ENCODE assay signal across 1 cellular context in the genomic region with DNA sequence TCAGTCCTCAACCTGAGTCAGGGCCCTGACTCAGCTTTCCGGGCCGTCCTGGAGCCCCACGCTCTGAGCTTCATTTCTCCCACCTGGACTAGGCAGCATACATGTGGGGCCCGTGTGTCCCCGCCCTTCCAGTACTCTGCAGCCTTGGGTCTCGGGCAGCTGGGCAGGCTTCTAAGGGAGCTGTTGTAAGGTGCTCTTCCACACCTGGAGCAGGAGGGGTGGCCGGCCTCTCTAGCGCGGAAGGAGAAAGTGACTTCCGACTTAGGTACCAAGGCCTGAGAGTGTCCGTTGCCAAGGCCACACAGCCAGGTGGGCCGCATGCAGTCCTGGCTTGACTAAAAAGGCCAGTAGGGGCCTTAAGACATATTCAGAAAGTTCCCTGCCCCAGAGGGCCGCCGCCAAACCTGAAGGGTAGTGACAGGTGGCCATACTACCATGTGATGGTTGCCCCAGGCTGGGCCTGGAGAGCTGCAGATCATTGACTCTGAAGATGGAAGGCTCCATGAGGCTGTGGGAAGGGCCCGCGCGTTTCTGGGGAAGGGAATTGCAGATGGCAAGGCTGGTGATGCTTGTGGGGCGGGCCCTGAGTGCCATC.
TF ChIP-seq lines count a peak whose summit lies in the region.

No MANE protein-coding gene starts in this region.

TF ChIP-seq in IMR-90, 13 proteins besides CTCF, POLR2A, EP300 and RAD21:
- TF ChIP-seq FOS (IDR thresholded peaks at IDR 0.05; ENCODE audit: low read depth, low read length), result no peak
- no peak for TF ChIP-seq CHD1 (IDR thresholded peaks at IDR 0.05; ENCODE audit: low read depth, low read length)
- TF ChIP-seq MAZ (IDR thresholded peaks at IDR 0.05; ENCODE audit: borderline replicate concordance, low read depth, low read length), result no peak
